ENCODE assay signal across 31 cellular contexts in the genomic region with DNA sequence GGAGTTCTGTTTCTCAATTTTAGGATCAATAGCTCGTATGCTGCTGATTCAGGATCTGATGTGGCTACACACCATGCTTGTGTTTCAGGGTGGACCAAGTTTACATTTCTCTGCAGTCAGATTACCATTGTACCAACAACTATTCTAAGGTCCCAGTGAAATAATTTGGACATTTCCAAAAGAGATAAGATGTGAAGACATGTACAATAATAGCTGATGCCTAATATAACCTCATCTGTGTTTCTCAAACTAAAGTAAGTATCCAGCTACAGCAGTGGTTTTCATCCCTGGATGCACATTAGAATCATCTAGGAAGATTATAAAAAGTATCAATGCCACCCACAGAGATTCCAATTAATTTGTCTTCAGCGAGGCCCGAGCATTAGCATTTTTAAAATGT.
"Had no signal": no experiment of that assay in that cellular context is flagged by ENCODE, and none has a peak within 500 bp of the region (broad histone marks: within the 10 kb centered on the region; RNA-seq: fewer than 3 reads in every experiment).

No MANE protein-coding gene starts in this region.

- FAIRE-seq: endometrium, endothelial cell of umbilical vein had no signal

- H3K36me3 ChIP-seq: adrenal gland, colonic mucosa, esophagus squamous epithelium, heart left ventricle had no signal

- H3K4me3 ChIP-seq: adrenal gland, body of pancreas, colonic mucosa, esophagus squamous epithelium, heart left ventricle, hepatocyte had no signal

- ATAC-seq: activated CD4-positive, alpha-beta T cell treated with anti-CD3 and anti-CD28 coated beads for 36 hours; activated CD8-positive, alpha-beta memory T cell treated with anti-CD3 and anti-CD28 coated beads, Interleukin-2, amount 10 ng/mL, durations not matched to agents 7 days and 5 days; activated CD8-positive, alpha-beta T cell treated with anti-CD3 and anti-CD28 coated beads, Interleukin-2, amount 10 ng/mL, durations not matched to agents 7 days and 5 days; activated naive CD8-positive, alpha-beta T cell treated with anti-CD3 and anti-CD28 coated beads, Interleukin-2, amount 50 U/mL, for 24 hours; body of pancreas; T-helper 17 cell had no signal

- H3K27ac ChIP-seq: adrenal gland, body of pancreas, colonic mucosa, epithelial cell of prostate, esophagus squamous epithelium, heart left ventricle, hepatocyte had no signal

- H3K4me1 ChIP-seq: adrenal gland, body of pancreas, colonic mucosa, esophagus squamous epithelium had no signal

- H3K27me3 ChIP-seq: adrenal gland, body of pancreas, colonic mucosa, esophagus squamous epithelium, heart left ventricle, hepatocyte had no signal

- H3K9me3 ChIP-seq: adrenal gland, body of pancreas, colonic mucosa, esophagus squamous epithelium, heart left ventricle had no signal

- DNase-seq: activated CD4-positive, alpha-beta memory T cell treated with anti-CD3 and anti-CD28 coated beads for 36 hours; activated CD4-positive, alpha-beta T cell treated with anti-CD3 and anti-CD28 coated beads for 36 hours; activated CD4-positive, alpha-beta T cell treated with anti-CD3 and anti-CD28 coated beads, Interleukin-2, amount 10 ng/mL, durations not matched to agents 24 days and 14 days; activated CD4-positive, CD25-positive, alpha-beta regulatory T cell; activated CD4-positive, CD25-positive, alpha-beta regulatory T cell treated with anti-CD3 and anti-CD28 coated beads, Interleukin-2, amount 50 U/mL, for 72 hours; activated CD8-positive, alpha-beta memory T cell treated with anti-CD3 and anti-CD28 coated beads, Interleukin-2, amount 10 ng/mL, durations not matched to agents 7 days and 5 days; activated CD8-positive, alpha-beta memory T cell treated with anti-CD3 and anti-CD28 coated beads, Interleukin-2, amount 50 U/mL, for 4 hours; activated CD8-positive, alpha-beta T cell treated with anti-CD3 and anti-CD28 coated beads, Interleukin-2, amount 10 ng/mL, durations not matched to agents 7 days and 5 days; activated effector memory CD4-positive, alpha-beta T cell treated with anti-CD3 and anti-CD28 coated beads, Interleukin-2, amount 50 U/mL, for 16 hours; activated naive CD4-positive, alpha-beta T cell treated with anti-CD3 and anti-CD28 coated beads for 36 hours; activated naive CD8-positive, alpha-beta T cell treated with anti-CD3 and anti-CD28 coated beads for 36 hours; activated naive CD8-positive, alpha-beta T cell treated with anti-CD3 and anti-CD28 coated beads, Interleukin-2, amount 50 U/mL, for 24 hours; activated T-cell treated with anti-CD3 and anti-CD28 coated beads, Interleukin-2, amount 50 U/mL, for 1 hour; activated T-cell treated with anti-CD3 and anti-CD28 coated beads, Interleukin-2, amount 50 U/mL, for 48 hours; adrenal gland; amygdala; aorta; body of pancreas; central memory CD4-positive, alpha-beta T cell; cerebellar nuclear complex; colonic mucosa; effector CD8-positive, alpha-beta T cell; esophagus squamous epithelium; foreskin melanocyte; T-helper 17 cell; T1000 had no signal
